ENCODE assay signal across 29 cellular contexts in genomic region chr19:8849232-8849631, GRCh38. TPM values are rescaled to one million over a fixed set of nuclear protein-coding genes. Genes with fewer than 3 reads are reported as not detected.
DNase-seq lines count a peak whose midpoint lies in the region; ATAC-seq, FAIRE-seq and TF ChIP-seq lines count a peak whose summit lies in the region.
"Had no signal": no experiment of that assay in that cellular context is flagged by ENCODE, and none has a peak within 500 bp of the region (broad histone marks: within the 10 kb centered on the region; RNA-seq: fewer than 3 reads in every experiment).

No MANE protein-coding gene starts in this region.

- no peak overlapping the region for H3K9ac ChIP-seq in GM12878 (ENCODE audit: control insufficient read depth, insufficient read depth, low read length)
- H3K9ac ChIP-seq: BLaER1 had no signal

- CTCF ChIA-PET in HEK293T (lab: Yijun Ruan, JAX) = no interaction called here
- CTCF ChIA-PET in GM12878 (lab: Yijun Ruan, JAX) = no interaction called here

- H3K27ac ChIP-seq in GM12878 (ENCODE audit: control insufficient read depth, insufficient read depth) (no peak overlapping the region), osteoblast (ENCODE audit: low read depth, low read length) (no peak overlapping the region)
- H3K27ac ChIP-seq: BLaER1 had no signal

- H3K9me3 ChIP-seq in GM12878 (replicated peaks; ENCODE audit: control insufficient read depth, insufficient read depth, low read length) (no peaks in the 10 kb centered on the region; the same call in 2 of the 3 replicates), osteoblast (ENCODE audit: low read depth, low read length) (no peaks in the 10 kb centered on the region)
- H3K9me3 ChIP-seq: BE2C had no signal

- ATAC-seq in GM12878 (no peak), GM19035 (IDR thresholded peaks at IDR 0.05; ENCODE audit: unreplicated experiment) (no peak)
- no peak for ATAC-seq in stimulated activated memory B cell treated with anti-CD40 and anti-IgM and Interleukin-4, amounts not matched to agents 10 μg/mL and 1 μg/mL and 100 μg/mL, for 72 hours

- no peak for TF ChIP-seq EP300 in GM12878 (IDR thresholded peaks at IDR 0.05; ENCODE audit: borderline replicate concordance in 1 of 2, control insufficient read depth in 1 of 2, low read depth in 2 of 2, low read length in 2 of 2)

- no peak overlapping the region for H2AFZ ChIP-seq in GM12878 (ENCODE audit: control insufficient read depth, low read depth, low read length)
- no peak overlapping the region for H2AFZ ChIP-seq in osteoblast (ENCODE audit: low read length)

- peaks cover 6% of the 10 kb centered on the region for H3K36me3 Mint-ChIP-seq in stimulated activated memory B cell treated with anti-CD40 and anti-IgM and Interleukin-4, amounts not matched to agents 10 μg/mL and 1 μg/mL and 100 μg/mL, for 72 hours
- H3K36me3 Mint-ChIP-seq: CD14-positive monocyte; CD4-positive, CD25-positive, alpha-beta regulatory T cell had no signal

- intact Hi-C loops in GM12878 (cut with micrococcal nuclease; ENCODE audit: unreplicated experiment) = no loop called here

- no peaks in the 10 kb centered on the region for H3K4me1 Mint-ChIP-seq in stimulated activated memory B cell treated with anti-CD40 and anti-IgM and Interleukin-4, amounts not matched to agents 10 μg/mL and 1 μg/mL and 100 μg/mL, for 72 hours
- H3K4me1 Mint-ChIP-seq: CD14-positive monocyte; CD4-positive, alpha-beta memory T cell; CD4-positive, CD25-positive, alpha-beta regulatory T cell; CD8-positive, alpha-beta memory T cell had no signal

- BruUV-seq in GM12878 (replicated peaks; lab: Mats Ljungman, UMichigan) = no TSS peak

- TF ChIP-seq RAD21 in GM12878 (IDR thresholded peaks at IDR 0.05; ENCODE audit: insufficient read depth, low read depth, low read length) = no peak

- TF ChIP-seq CTCF in GM12878 (IDR thresholded peaks at IDR 0.05 in 2 of 3, conservative IDR thresholded peaks at IDR 0.05 in 1 of 3; ENCODE audit: control insufficient read depth in 2 of 3, extremely low read depth in 1 of 3, insufficient read depth in 1 of 3, low read depth in 3 of 3, low read length in 3 of 3) (no peak), osteoblast (IDR thresholded peaks at IDR 0.05; ENCODE audit: extremely low read depth, low read depth, low read length) (no peak)

- no peak for TF ChIP-seq POLR2A in GM12878 (IDR thresholded peaks at IDR 0.05; ENCODE audit: low read depth, low read length)

- H3K27me3 ChIP-seq in GM12878 (replicated peaks in 1 of 2; ENCODE audit: control insufficient read depth in 2 of 2, insufficient read depth in 2 of 2, low read length in 1 of 2) = no peaks in the 10 kb centered on the region
- H3K27me3 ChIP-seq in osteoblast (ENCODE audit: insufficient read depth, low read length) = no peaks in the 10 kb centered on the region
- H3K27me3 ChIP-seq: BE2C, BLaER1 had no signal

- H3K4me1 ChIP-seq in GM12878 (ENCODE audit: control insufficient read depth, insufficient read depth, low read length) (no peaks in the 10 kb centered on the region), osteoblast (ENCODE audit: insufficient read depth, low read length) (no peaks in the 10 kb centered on the region)
- H3K4me1 ChIP-seq: BE2C had no signal

- no peaks in the 10 kb centered on the region for H3K79me2 ChIP-seq in GM12878 (ENCODE audit: control insufficient read depth, insufficient read depth, low read length)
- H3K79me2 ChIP-seq in osteoblast (ENCODE audit: insufficient read depth, low read length) = no peaks in the 10 kb centered on the region

- no peak for FAIRE-seq in GM12878 (lab: Jason Lieb, UNC)
- FAIRE-seq: A204.1, GM12891 had no signal

- H3K4me3 ChIP-seq in GM12878 (no peak overlapping the region), osteoblast (ENCODE audit: insufficient read depth, low read length) (no peak overlapping the region)
- H3K4me3 ChIP-seq: BLaER1 had no signal

- POLR2A ChIA-PET in HEK293T (lab: Yijun Ruan, JAX) (no interaction called here), GM12878 (lab: Charles Lee) (no interaction called here)

- in situ Hi-C loops in GM12878 (cut with MboI) = no loop called here

- no peak overlapping the region for H3K4me3 Mint-ChIP-seq in stimulated activated memory B cell treated with anti-CD40 and anti-IgM and Interleukin-4, amounts not matched to agents 10 μg/mL and 1 μg/mL and 100 μg/mL, for 72 hours
- H3K4me3 Mint-ChIP-seq: CD14-positive monocyte; CD4-positive, alpha-beta memory T cell; CD4-positive, CD25-positive, alpha-beta regulatory T cell; CD8-positive, alpha-beta memory T cell had no signal

- H3K27ac Mint-ChIP-seq in stimulated activated memory B cell treated with anti-CD40 and anti-IgM and Interleukin-4, amounts not matched to agents 10 μg/mL and 1 μg/mL and 100 μg/mL, for 72 hours = no peak overlapping the region
- H3K27ac Mint-ChIP-seq: CD14-positive monocyte; CD4-positive, CD25-positive, alpha-beta regulatory T cell had no signal

- peaks cover 22% of the 10 kb centered on the region for H3K9me3 Mint-ChIP-seq in stimulated activated memory B cell treated with anti-CD40 and anti-IgM and Interleukin-4, amounts not matched to agents 10 μg/mL and 1 μg/mL and 100 μg/mL, for 72 hours

- H4K20me1 ChIP-seq in GM12878 (ENCODE audit: control insufficient read depth, insufficient read depth) = no peaks in the 10 kb centered on the region
- H4K20me1 ChIP-seq in osteoblast (ENCODE audit: insufficient read depth, low read length) = no peaks in the 10 kb centered on the region
- H4K20me1 ChIP-seq: BLaER1 had no signal

- RAD21 ChIA-PET in GM12878 (lab: Charles Lee; ENCODE audit: unreplicated experiment) = no interaction called here

- WGBS in GM12878 (ENCODE audit: insufficient coverage, insufficient replicate concordance, low lambda C conversion rate, missing lambda C conversion rate) = 59% methylated on average over 2 of the region's 2 CpGs

- no peak overlapping the region for H3K4me2 ChIP-seq in GM12878 (ENCODE audit: control insufficient read depth, insufficient read depth)
- H3K4me2 ChIP-seq in osteoblast (ENCODE audit: insufficient read depth, low read length) = no peak overlapping the region
- H3K4me2 ChIP-seq: BLaER1 had no signal

- H3K36me3 ChIP-seq in GM12878 (ENCODE audit: control insufficient read depth in 2 of 2, insufficient read depth in 2 of 2, low read length in 1 of 2) (no peaks in the 10 kb centered on the region), osteoblast (ENCODE audit: insufficient read depth, low read length) (no peaks in the 10 kb centered on the region)
- H3K36me3 ChIP-seq: BE2C, BLaER1 had no signal

- SMC1A ChIA-PET in GM12878 (lab: Charles Lee; ENCODE audit: uncharacterized antibody, unreplicated experiment) = no interaction called here

- DNase-seq in HEK293T (ENCODE audit: extremely low spot score) (no peak), GM12878 (ENCODE audit: low read depth, low spot score) (no peak), osteoblast (ENCODE audit: insufficient read length, low spot score, missing footprints) (peak; percentile 62), SW480 (ENCODE audit: low spot score) (no peak)
- DNase-seq: 8988T; ACHN; BE2C; C1 segment of cervical spinal cord; CD4-positive, alpha-beta memory T cell; CD4-positive, CD25-positive, alpha-beta regulatory T cell; CD8-positive, alpha-beta memory T cell; COR-L47; DMS 273 treated with DMSO at 0.1 percent for 48 hours; DMS153; DMS53; DMS79; DND-41; EL; GDM1 had no signal

- H3K27me3 Mint-ChIP-seq in stimulated activated memory B cell treated with anti-CD40 and anti-IgM and Interleukin-4, amounts not matched to agents 10 μg/mL and 1 μg/mL and 100 μg/mL, for 72 hours = peaks cover 12% of the 10 kb centered on the region

TF ChIP-seq in HEK293T, 16 proteins besides CTCF, POLR2A, EP300 and RAD21 (continues in another document):
- TF ChIP-seq TARDBP (IDR thresholded peaks at IDR 0.05) (no peak), CTBP1 (IDR thresholded peaks at IDR 0.05; ENCODE audit: borderline replicate concordance) (no peak), ZNF384 (IDR thresholded peaks at IDR 0.05) (no peak)

RNA-seq across cellular contexts. Expression of gene MBD3L1, which starts 17.1 kb away (rescaled TPM):
- not detected in 2 replicates for total RNA-seq in GM12878 (2013; cell fraction: nucleolus; rRNA removed)
- total RNA-seq in GM12878 (2014; rRNA removed) (not detected in 2 replicates), GM12878 (2014; rRNA removed; fragmentation: Illumina TruSeq; extraction: Trizol) (not detected in 2 replicates), GM12878 (2021) (not detected in 2 replicates), osteoblast (not detected in 2 replicates)
- polyA plus RNA-seq in GM12878 (2011; ENCODE audit: low read depth) = not detected
- polyA plus RNA-seq in GM12878 (2011; rRNA removed) (not detected in 2 replicates), GM12878 (2014; fragmentation: Illumina TruSeq; extraction: Trizol) (not detected in 2 replicates), GM12878 (2014; fragmentation: Nextera tagmentation; extraction: Ambion mirVana) (not detected), GM12878 (2014; rRNA removed) (not detected in 2 replicates), GM12878 (2016; fragmentation: Nextera tagmentation; extraction: Ambion mirVana) (not detected)
- polyA plus RNA-seq in GM12878 (2011; cell fraction: cytosol; rRNA removed) = not detected in 2 replicates
- not detected in 2 replicates for polyA plus RNA-seq in GM12878 (2011; cell fraction: nucleus; rRNA removed)
- not detected in 2 replicates for polyA plus RNA-seq in GM12878 (2012)
- not detected in 2 replicates for polyA minus RNA-seq in GM12878 (2011; rRNA and poly(A)+ RNA removed)
- not detected in 2 replicates for polyA minus RNA-seq in GM12878 (2011; cell fraction: cytosol; rRNA and poly(A)+ RNA removed)
- polyA minus RNA-seq in GM12878 (2011; cell fraction: nucleus; rRNA and poly(A)+ RNA removed) = not detected in 2 replicates
- total RNA-seq: A673; CD4-positive, alpha-beta memory T cell; CD4-positive, CD25-positive, alpha-beta regulatory T cell; CD8-positive, alpha-beta memory T cell; Daoy; G401 had no signal
- polyA plus RNA-seq: AG04450; CD14-positive monocyte; CD4-positive, alpha-beta memory T cell; CD4-positive, CD25-positive, alpha-beta regulatory T cell; CD8-positive, alpha-beta memory T cell had no signal

RNA-seq across cellular contexts. Expression of gene ZNF558, which starts 17.1 kb away (rescaled TPM):
- 0.19 and 0.37 TPM in 2 replicates for total RNA-seq in GM12878 (2013; cell fraction: nucleolus; rRNA removed)
- 7.1 and 8.2 TPM in 2 replicates for total RNA-seq in GM12878 (2014; rRNA removed)
- total RNA-seq in GM12878 (2014; rRNA removed; fragmentation: Illumina TruSeq; extraction: Trizol) = 4.7 and 6.4 TPM in 2 replicates
- 7.2 and 7.4 TPM in 2 replicates for total RNA-seq in GM12878 (2021)
- polyA plus RNA-seq in GM12878 (2011; ENCODE audit: low read depth) = 4.5 TPM
- polyA plus RNA-seq in GM12878 (2011; rRNA removed) = 0.10 TPM in 1 of 2 replicates, not detected in the other
- polyA plus RNA-seq in GM12878 (2011; cell fraction: cytosol; rRNA removed) = not detected in 2 replicates
- 0.15 and 0.21 TPM in 2 replicates for polyA plus RNA-seq in GM12878 (2011; cell fraction: nucleus; rRNA removed)
- polyA plus RNA-seq in GM12878 (2012) = 6.6 and 10.2 TPM in 2 replicates
- 5.5 and 6.5 TPM in 2 replicates for polyA plus RNA-seq in GM12878 (2014; fragmentation: Illumina TruSeq; extraction: Trizol)
- 1 to 10 TPM in 1 of 2 experiments, under 1 TPM in 1; 0.95 to 1.6 TPM for polyA plus RNA-seq in GM12878 (2014; fragmentation: Nextera tagmentation; extraction: Ambion mirVana)
- polyA plus RNA-seq in GM12878 (2014; rRNA removed) = 4.8 and 7.9 TPM in 2 replicates
- polyA plus RNA-seq in GM12878 (2016; fragmentation: Nextera tagmentation; extraction: Ambion mirVana) = 1 to 10 TPM; 6.2 to 8.1 TPM
- polyA minus RNA-seq in GM12878 (2011; rRNA and poly(A)+ RNA removed) = 0.07 and 0.15 TPM in 2 replicates
- polyA minus RNA-seq in GM12878 (2011; cell fraction: cytosol; rRNA and poly(A)+ RNA removed) = not detected in 2 replicates
- polyA minus RNA-seq in GM12878 (2011; cell fraction: nucleus; rRNA and poly(A)+ RNA removed) = not detected in 2 replicates
- 23.6 and 24.6 TPM in 2 replicates for total RNA-seq in osteoblast
